Comparison of ENCODE assay signal across 18 cellular contexts in the genomic region with DNA sequence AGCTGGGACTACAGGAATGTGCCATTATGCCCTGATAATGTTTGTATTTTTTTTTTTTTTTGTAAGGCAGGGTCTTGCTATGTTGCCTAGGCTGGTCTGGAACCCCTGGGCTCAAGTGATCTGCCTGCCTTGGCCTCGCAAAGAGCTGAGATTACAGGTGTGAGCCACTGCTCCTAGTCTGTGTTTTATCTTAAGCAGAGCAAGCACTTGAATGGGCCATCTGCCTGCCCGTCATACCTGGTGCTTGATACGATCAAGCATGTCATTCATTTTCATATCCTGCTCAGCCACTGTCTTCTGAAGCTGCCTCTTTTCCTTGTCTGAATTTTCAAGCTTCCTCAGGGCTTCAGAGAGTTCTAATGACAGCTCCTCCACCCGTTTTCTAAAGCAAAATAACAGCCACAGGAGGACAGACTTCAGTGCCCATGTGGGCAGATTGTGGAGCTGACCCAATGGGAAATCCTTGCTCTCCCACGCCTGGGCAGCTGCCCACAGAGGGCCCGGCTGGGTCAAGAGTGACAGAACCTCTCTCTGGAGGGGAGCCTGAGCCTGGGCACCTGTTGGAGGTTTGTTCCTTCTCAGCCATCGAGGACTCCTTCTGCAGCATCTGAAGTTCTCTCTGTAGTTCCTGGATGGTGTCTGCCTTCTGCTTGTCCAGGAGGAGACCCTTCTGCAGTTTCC. TPM values are rescaled to one million over a fixed set of nuclear protein-coding genes. Genes with fewer than 3 reads are reported as not detected.
DNase-seq lines count a peak whose midpoint lies in the region; ATAC-seq and TF ChIP-seq lines count a peak whose summit lies in the region.
"Had no signal": no experiment of that assay in that cellular context is flagged by ENCODE, and none has a peak within 500 bp of the region (broad histone marks: within the 10 kb centered on the region; RNA-seq: fewer than 3 reads in every experiment).

No MANE protein-coding gene starts in this region.

- H3K4me1 ChIP-seq in Peyer's patch = peaks cover 0 to 6% (median 0%) of the 10 kb centered on the region in 4 donors

- no peaks in the 10 kb centered on the region for H3K27me3 ChIP-seq in Peyer's patch

- no peaks in the 10 kb centered on the region for H3K36me3 ChIP-seq in Peyer's patch

- TF ChIP-seq CTCF in coronary artery (IDR thresholded peaks at IDR 0.05) (no peak), Peyer's patch (IDR thresholded peaks at IDR 0.05) (no peak)
- no peak for TF ChIP-seq CTCF in activated CD8-positive, alpha-beta T cell treated with anti-CD3 and anti-CD28 coated beads for 36 hours (IDR thresholded peaks at IDR 0.05)

- POLR2A ChIA-PET in activated CD8-positive, alpha-beta T cell treated with anti-CD3 and anti-CD28 coated beads for 36 hours (lab: Charles Lee) = no interaction called here

- H3K4me1 Mint-ChIP-seq in activated CD8-positive, alpha-beta T cell treated with anti-CD3 and anti-CD28 coated beads for 36 hours (ENCODE audit: low read depth) = no peaks in the 10 kb centered on the region

- H3K27ac ChIP-seq in coronary artery = no peak overlapping the region
- H3K27ac ChIP-seq in Peyer's patch = no peak overlapping the region

- ATAC-seq in activated CD8-positive, alpha-beta T cell treated with anti-CD3 and anti-CD28 coated beads for 36 hours = no peak

- H3K27ac Mint-ChIP-seq in activated CD8-positive, alpha-beta T cell treated with anti-CD3 and anti-CD28 coated beads for 36 hours = no peak overlapping the region

- H3K4me3 ChIP-seq in coronary artery (no peak overlapping the region), Peyer's patch (no peak overlapping the region)

- H3K4me3 Mint-ChIP-seq in activated CD8-positive, alpha-beta T cell treated with anti-CD3 and anti-CD28 coated beads for 36 hours = no peak overlapping the region
- H3K4me3 Mint-ChIP-seq: CD14-positive monocyte had no signal

- no peaks in the 10 kb centered on the region for H3K36me3 Mint-ChIP-seq in activated CD8-positive, alpha-beta T cell treated with anti-CD3 and anti-CD28 coated beads for 36 hours (ENCODE audit: low read depth)

- intact Hi-C loops in activated CD8-positive, alpha-beta T cell treated with anti-CD3 and anti-CD28 coated beads for 36 hours (cut with micrococcal nuclease) = loop anchor here (10.0 kb wide), 1 partner anchor 335 kb away; no protein-coding TSS in a partner anchor

- TF ChIP-seq POLR2A in Peyer's patch (IDR thresholded peaks at IDR 0.05) = no peak

- no peaks in the 10 kb centered on the region for H3K9me3 ChIP-seq in Peyer's patch
- H3K9me3 ChIP-seq: SK-N-SH had no signal

- DNase-seq in NCI-H2029 (lab: John Stamatoyannopoulos, UW) = peak; percentile 12
- no peak for DNase-seq in NCI-H2029 treated with DMSO at 0.1 percent for 48 hours (lab: John Stamatoyannopoulos, UW)
- peak; percentile 58 for DNase-seq in SK-N-DZ (ENCODE audit: low spot score)
- peak; percentile 3 for DNase-seq in myocyte (ENCODE audit: low read depth)
- DNase-seq in NCI-H526 (lab: John Stamatoyannopoulos, UW) = no peak
- no peak for DNase-seq in coronary artery (ENCODE audit: low spot score)
- DNase-seq in Peyer's patch = no peak
- no peak for DNase-seq in activated CD8-positive, alpha-beta T cell treated with anti-CD3 and anti-CD28 coated beads for 36 hours
- DNase-seq: 8988T, DMS153, EL, GOT3, NCI-H1105, NCI-H748 treated with DMSO at 0.1 percent for 48 hours, SHP77, SK-N-SH had no signal

- H3K27me3 Mint-ChIP-seq in activated CD8-positive, alpha-beta T cell treated with anti-CD3 and anti-CD28 coated beads for 36 hours = no peaks in the 10 kb centered on the region

- CTCF ChIA-PET in activated CD8-positive, alpha-beta T cell treated with anti-CD3 and anti-CD28 coated beads for 36 hours (lab: Charles Lee) = interaction anchor here (1.4 kb wide), 1 partner anchor 35 kb away, joined by 3 read pairs; no protein-coding TSS in a partner anchor

- H3K9me3 Mint-ChIP-seq in activated CD8-positive, alpha-beta T cell treated with anti-CD3 and anti-CD28 coated beads for 36 hours = no peaks in the 10 kb centered on the region
- H3K9me3 Mint-ChIP-seq: CD14-positive monocyte had no signal

RNA-seq across cellular contexts. Expression of gene DHX38, which starts 36.5 kb away (rescaled TPM):
- 36.3 and 45.0 TPM in 2 replicates for polyA plus RNA-seq in SK-N-DZ (2014; cell fraction: cytosol; rRNA removed)
- polyA plus RNA-seq in SK-N-DZ (2014; cell fraction: nucleus; rRNA removed) = 155 and 236 TPM in 2 replicates
- 30.5 and 40.5 TPM in 2 replicates for total RNA-seq in myocyte
- 40.8 TPM for polyA plus RNA-seq in myocyte (2012)
- total RNA-seq in Peyer's patch = 100 to 1,000 TPM in 2 of 4 donors, 10 to 100 TPM in 2; 44.3 to 171 (median 106) TPM
- 10 to 100 TPM; 70.4 to 71.8 TPM for total RNA-seq in activated CD8-positive, alpha-beta T cell treated with anti-CD3 and anti-CD28 coated beads for 36 hours

RNA-seq across cellular contexts. Expression of gene TXNL4B, which starts 36.7 kb away (rescaled TPM):
- 22.9 and 23.4 TPM in 2 replicates for polyA plus RNA-seq in SK-N-DZ (2014; cell fraction: cytosol; rRNA removed)
- 12.8 and 27.2 TPM in 2 replicates for polyA plus RNA-seq in SK-N-DZ (2014; cell fraction: nucleus; rRNA removed)
- total RNA-seq in myocyte (5.6 and 5.8 TPM in 2 replicates), Peyer's patch (10 to 100 TPM in 3 of 4 donors, 1 to 10 TPM in 1; 7.2 to 40.4 (median 13.4) TPM)
- polyA plus RNA-seq in myocyte (2012) = 6.4 TPM
- total RNA-seq in activated CD8-positive, alpha-beta T cell treated with anti-CD3 and anti-CD28 coated beads for 36 hours = 10 to 100 TPM; 20.6 to 21.7 TPM

RNA-seq across cellular contexts. Expression of gene PMFBP1, which starts 41.8 kb away (rescaled TPM):
- 0.02 and 0.06 TPM in 2 replicates for polyA plus RNA-seq in SK-N-DZ (2014; cell fraction: cytosol; rRNA removed)
- polyA plus RNA-seq in SK-N-DZ (2014; cell fraction: nucleus; rRNA removed) = 0.88 and 6.6 TPM in 2 replicates
- total RNA-seq in myocyte (not detected in 2 replicates), Peyer's patch (100 to 1,000 TPM in 1 of 4 donors, 10 to 100 TPM in 1, 1 to 10 TPM in 2; 1.8 to 108 (median 11.4) TPM)
- 0.58 TPM for polyA plus RNA-seq in myocyte (2012)
- 1 to 10 TPM; 1.1 to 1.2 TPM for total RNA-seq in activated CD8-positive, alpha-beta T cell treated with anti-CD3 and anti-CD28 coated beads for 36 hours
- polyA plus RNA-seq: AG04450 had no signal

Comparison
In these comparisons a context has a peak if more than half of its experiments do, and no peak if none do; other contexts are left out.
1. DNase-seq: peak in NCI-H2029 (single experiment), SK-N-DZ (single experiment) and myocyte (single experiment); none in NCI-H2029 treated with DMSO at 0.1 percent for 48 hours (single experiment), NCI-H526 (0 of 2), coronary artery (single experiment), Peyer's patch (0 of 3) and activated CD8-positive, alpha-beta T cell treated with anti-CD3 and anti-CD28 coated beads for 36 hours (single experiment).